1 cellular context compared by ENCODE assay signal in genomic region chr15:91075761-91076160, GRCh38.
A peak's percentile ranks its signal among the peaks of the same experiment; 100 is the strongest.
TF ChIP-seq lines count a peak whose summit lies in the region.

No MANE protein-coding gene starts in this region.

TF ChIP-seq in K562, 482 proteins besides CTCF, POLR2A, EP300 and RAD21 (continued from another document and continues in another):
- no peak for TF ChIP-seq HBP1 (CRISPR knock-in tag; IDR thresholded peaks at IDR 0.05)
- TF ChIP-seq PTTG1 (tag; IDR thresholded peaks at IDR 0.05; ENCODE audit: low read depth), result no peak
- TF ChIP-seq ELF4 (CRISPR knock-in tag; IDR thresholded peaks at IDR 0.05), result no peak
- no peak for TF ChIP-seq MITF (IDR thresholded peaks at IDR 0.05)
- peak; percentile 42; the same call in 1 of the 2 replicates for TF ChIP-seq NFE2L1 (tag; IDR thresholded peaks at IDR 0.05; ENCODE audit: borderline replicate concordance, low read depth)
- 0 out of 2 replicates have a peak, but pooled peaks have one; percentile 17 for TF ChIP-seq MAFK (IDR thresholded peaks at IDR 0.05; ENCODE audit: low read length)
- TF ChIP-seq ZNF512 (tag; IDR thresholded peaks at IDR 0.05), result no peak
- TF ChIP-seq NR2C2 (CRISPR knock-in tag; IDR thresholded peaks at IDR 0.05), result no peak
- TF ChIP-seq NR2C2 (tag; IDR thresholded peaks at IDR 0.05), result no peak
- no peak for TF ChIP-seq VEZF1 (CRISPR knock-in tag; IDR thresholded peaks at IDR 0.05)
- no peak for TF ChIP-seq RCOR1 (IDR thresholded peaks at IDR 0.05; ENCODE audit: borderline replicate concordance in 1 of 2, low read depth in 2 of 2, low read length in 2 of 2)
- no peak for TF ChIP-seq PCBP2 (IDR thresholded peaks at IDR 0.05; ENCODE audit: low read depth, low read length, poor library complexity, severe bottlenecking)
- TF ChIP-seq ZNF316 (IDR thresholded peaks at IDR 0.05), result peak; percentile 47; the same call in 1 of the 2 replicates
- no peak for TF ChIP-seq ZNF184 (CRISPR knock-in tag; IDR thresholded peaks at IDR 0.05)
- 0 out of 2 replicates have a peak, but pooled peaks have one; percentile 63 for TF ChIP-seq FOXJ2 (tag; IDR thresholded peaks at IDR 0.05)
- TF ChIP-seq STAT6 (CRISPR knock-in tag; IDR thresholded peaks at IDR 0.05), result no peak
- TF ChIP-seq TEAD4 (IDR thresholded peaks at IDR 0.05; ENCODE audit: low read length), result no peak
- TF ChIP-seq TEAD4 (CRISPR knock-in tag; IDR thresholded peaks at IDR 0.05; ENCODE audit: borderline replicate concordance), result no peak
- no peak for TF ChIP-seq RNF219 (CRISPR knock-in tag; IDR thresholded peaks at IDR 0.05)
- peak; percentile 75 for TF ChIP-seq NFE2 (IDR thresholded peaks at IDR 0.05; ENCODE audit: low read depth)
- no peak for TF ChIP-seq ZFX (CRISPR knock-in tag; IDR thresholded peaks at IDR 0.05)
- TF ChIP-seq CHD4 (IDR thresholded peaks at IDR 0.05; ENCODE audit: insufficient read depth, insufficient replicate concordance, low read depth, low read length, poor library complexity, severe bottlenecking), result no peak
- no peak for TF ChIP-seq TFAP4 (CRISPR knock-in tag; IDR thresholded peaks at IDR 0.05; ENCODE audit: borderline replicate concordance)
- no peak for TF ChIP-seq EZH2 (IDR thresholded peaks at IDR 0.05; ENCODE audit: borderline replicate concordance, low read depth, low read length)
- no peak for TF ChIP-seq POLR2AphosphoS2 (IDR thresholded peaks at IDR 0.05; ENCODE audit: low read length)
- TF ChIP-seq ZNF146 (CRISPR knock-in tag; IDR thresholded peaks at IDR 0.05; ENCODE audit: unreplicated experiment), result no peak
- TF ChIP-seq ZKSCAN1 (IDR thresholded peaks at IDR 0.05; ENCODE audit: low read depth, low read length), result no peak
- TF ChIP-seq MAFG (tag; conservative IDR thresholded peaks at IDR 0.05), result peak; percentile 89
- TF ChIP-seq HEY1 (CRISPR knock-in tag; IDR thresholded peaks at IDR 0.05; ENCODE audit: borderline replicate concordance), result no peak
- TF ChIP-seq C11orf30 (IDR thresholded peaks at IDR 0.05; ENCODE audit: low read depth), result peak; percentile 70
- TF ChIP-seq ZHX1 (conservative IDR thresholded peaks at IDR 0.05; ENCODE audit: low read length), result no peak
- TF ChIP-seq PHF21A (IDR thresholded peaks at IDR 0.05; ENCODE audit: borderline replicate concordance, low read depth), result no peak
- no peak for TF ChIP-seq TCF7L2 (IDR thresholded peaks at IDR 0.05; ENCODE audit: low read depth, low read length)
- TF ChIP-seq GABPA (tag; conservative IDR thresholded peaks at IDR 0.05; ENCODE audit: low read depth), result peak; percentile 52
- TF ChIP-seq FOXO4 (CRISPR knock-in tag; IDR thresholded peaks at IDR 0.05), result no peak
- no peak for TF ChIP-seq GTF3C2 (IDR thresholded peaks at IDR 0.05; ENCODE audit: borderline replicate concordance, extremely low read depth, insufficient read length)
- TF ChIP-seq ZNF77 (CRISPR knock-in tag; IDR thresholded peaks at IDR 0.05), result no peak
- no peak for TF ChIP-seq HMG20A (CRISPR knock-in tag; conservative IDR thresholded peaks at IDR 0.05)
- peak; percentile 31; the same call in 1 of the 2 replicates for TF ChIP-seq RFX1 (IDR thresholded peaks at IDR 0.05)
- TF ChIP-seq RBM25 (IDR thresholded peaks at IDR 0.05; ENCODE audit: low read depth, low read length, severe bottlenecking), result no peak
- no peak for TF ChIP-seq NFIC (IDR thresholded peaks at IDR 0.05)
